In the genomic region with DNA sequence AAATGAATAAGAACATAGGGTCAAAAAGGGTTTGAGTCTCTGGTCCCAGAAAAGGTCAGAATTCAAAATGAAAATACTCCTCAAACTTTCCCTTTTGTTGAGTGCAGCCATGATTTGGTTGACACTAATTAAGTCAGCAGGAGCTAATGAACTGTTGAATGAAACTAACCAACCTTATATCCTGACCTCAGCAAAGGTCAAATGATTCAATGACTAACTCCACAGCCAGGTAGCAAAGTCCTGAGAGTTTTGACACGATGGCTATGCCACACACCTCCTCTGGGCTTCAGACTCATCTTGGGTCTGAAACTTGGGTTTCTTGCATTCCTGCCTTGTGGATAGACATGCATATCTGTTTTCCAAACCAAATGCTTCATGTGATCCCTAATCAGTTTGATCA, we compare ENCODE assay signal across 27 cellular contexts.
"Had no signal": no experiment of that assay in that cellular context is flagged by ENCODE, and none has a peak within 500 bp of the region (broad histone marks: within the 10 kb centered on the region; RNA-seq: fewer than 3 reads in every experiment).

No MANE protein-coding gene starts in this region.

- H3K9me3 ChIP-seq: esophagus squamous epithelium, psoas muscle, right atrium auricular region, stomach, thyroid gland had no signal

- H3K36me3 ChIP-seq: esophagus squamous epithelium, right atrium auricular region, stomach, thyroid gland had no signal

- FAIRE-seq: bronchial epithelial cell, endometrium, islet of Langerhans had no signal

- H3K9ac ChIP-seq: parathyroid adenoma had no signal

- H3K79me2 ChIP-seq: parathyroid adenoma had no signal

- DNase-seq: activated CD4-positive, alpha-beta T cell treated with anti-CD3 and anti-CD28 coated beads for 36 hours; activated CD4-positive, CD25-positive, alpha-beta regulatory T cell; activated CD8-positive, alpha-beta memory T cell treated with anti-CD3 and anti-CD28 coated beads, Interleukin-2, amount 10 ng/mL, durations not matched to agents 7 days and 5 days; activated CD8-positive, alpha-beta T cell treated with anti-CD3 and anti-CD28 coated beads, Interleukin-2, amount 10 ng/mL, durations not matched to agents 7 days and 5 days; activated naive CD4-positive, alpha-beta T cell; activated T-cell treated with anti-CD3 and anti-CD28 coated beads, Interleukin-2, amount 50 U/mL, for 48 hours; effector CD8-positive, alpha-beta T cell; esophagus squamous epithelium; foreskin melanocyte; left ventricle myocardium superior; naive thymus-derived CD8-positive, alpha-beta T cell; occipital lobe; psoas muscle; stimulated activated CD4-positive, alpha-beta T cell treated with anti-CD3 and anti-CD28 coated beads, Interleukin-15, amount 100 ng/mL, for 24 hours; stimulated activated CD4-positive, alpha-beta T cell treated with anti-CD3 and anti-CD28 coated beads, Interleukin-2, amount 100 ng/mL, for 24 hours; stomach; thyroid gland had no signal

- ATAC-seq: activated CD4-positive, alpha-beta T cell treated with anti-CD3 and anti-CD28 coated beads for 36 hours; activated CD8-positive, alpha-beta memory T cell treated with anti-CD3 and anti-CD28 coated beads, Interleukin-2, amount 10 ng/mL, durations not matched to agents 7 days and 5 days; activated CD8-positive, alpha-beta T cell treated with anti-CD3 and anti-CD28 coated beads, Interleukin-2, amount 10 ng/mL, durations not matched to agents 7 days and 5 days; activated naive CD4-positive, alpha-beta T cell treated with anti-CD3 and anti-CD28 coated beads, Interleukin-2, amount 50 U/mL, for 72 hours; left ventricle myocardium superior; naive thymus-derived CD8-positive, alpha-beta T cell; psoas muscle had no signal

- H3K27me3 ChIP-seq: right atrium auricular region, stomach, thyroid gland had no signal

- H3K27ac ChIP-seq: epithelial cell of prostate, esophagus squamous epithelium, parathyroid adenoma, psoas muscle, right atrium auricular region, stomach, thyroid gland had no signal

- H3K4me1 Mint-ChIP-seq: activated CD4-positive, alpha-beta T cell treated with anti-CD3 and anti-CD28 coated beads for 36 hours; activated CD8-positive, alpha-beta memory T cell treated with anti-CD3 and anti-CD28 coated beads, Interleukin-2, amount 10 ng/mL, durations not matched to agents 7 days and 5 days; central memory CD8-positive, alpha-beta T cell; naive thymus-derived CD8-positive, alpha-beta T cell had no signal

- H3K4me3 Mint-ChIP-seq: activated CD4-positive, alpha-beta T cell treated with anti-CD3 and anti-CD28 coated beads for 36 hours; activated CD8-positive, alpha-beta memory T cell treated with anti-CD3 and anti-CD28 coated beads, Interleukin-2, amount 10 ng/mL, durations not matched to agents 7 days and 5 days; activated CD8-positive, alpha-beta T cell treated with anti-CD3 and anti-CD28 coated beads, Interleukin-2, amount 10 ng/mL, durations not matched to agents 7 days and 5 days; central memory CD8-positive, alpha-beta T cell; mesothelial cell of epicardium; naive thymus-derived CD8-positive, alpha-beta T cell; neural crest cell had no signal

- H3K36me3 Mint-ChIP-seq: activated CD8-positive, alpha-beta memory T cell treated with anti-CD3 and anti-CD28 coated beads, Interleukin-2, amount 10 ng/mL, durations not matched to agents 7 days and 5 days; activated naive CD4-positive, alpha-beta T cell treated with anti-CD3 and anti-CD28 coated beads, Interleukin-2, amount 50 U/mL, for 72 hours; mesothelial cell of epicardium; naive thymus-derived CD8-positive, alpha-beta T cell had no signal

- H3K4me1 ChIP-seq: esophagus squamous epithelium, parathyroid adenoma, psoas muscle, right atrium auricular region, thyroid gland had no signal

- H2AFZ ChIP-seq: parathyroid adenoma had no signal

- H3K9me3 Mint-ChIP-seq: activated naive CD4-positive, alpha-beta T cell treated with anti-CD3 and anti-CD28 coated beads, Interleukin-2, amount 50 U/mL, for 72 hours; central memory CD8-positive, alpha-beta T cell; naive thymus-derived CD8-positive, alpha-beta T cell had no signal

- H3K27ac Mint-ChIP-seq: activated CD4-positive, alpha-beta T cell treated with anti-CD3 and anti-CD28 coated beads for 36 hours; activated CD8-positive, alpha-beta memory T cell treated with anti-CD3 and anti-CD28 coated beads, Interleukin-2, amount 10 ng/mL, durations not matched to agents 7 days and 5 days; activated CD8-positive, alpha-beta T cell treated with anti-CD3 and anti-CD28 coated beads, Interleukin-2, amount 10 ng/mL, durations not matched to agents 7 days and 5 days; mesothelial cell of epicardium; naive thymus-derived CD8-positive, alpha-beta T cell had no signal

- H3K4me3 ChIP-seq: esophagus squamous epithelium, psoas muscle, right atrium auricular region, stomach, thyroid gland had no signal
